Comparison of ENCODE assay signal across 9 cellular contexts in the genomic region with DNA sequence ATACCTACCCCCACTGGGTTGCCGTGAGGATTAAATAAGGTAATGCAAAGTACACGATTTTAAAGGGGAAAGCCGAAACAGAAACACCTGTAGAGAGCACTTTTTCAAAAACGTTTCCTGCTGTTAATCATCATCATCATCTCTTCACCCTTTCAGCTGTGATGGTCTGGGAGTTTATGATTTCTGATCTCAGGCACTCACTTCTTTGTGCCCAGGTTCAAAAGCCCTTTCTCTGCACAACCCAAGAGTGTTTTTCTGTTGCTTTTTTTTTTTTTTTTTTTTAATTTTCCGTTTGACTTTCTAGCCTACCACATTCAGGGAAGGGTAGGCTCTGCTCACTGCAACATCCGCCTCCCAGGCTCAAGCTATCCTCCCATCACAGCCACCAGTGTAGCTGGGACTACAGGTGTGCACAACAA. TPM values are rescaled to one million over a fixed set of nuclear protein-coding genes. Genes with fewer than 3 reads are reported as not detected.
DNase-seq lines count a peak whose midpoint lies in the region; ATAC-seq and TF ChIP-seq lines count a peak whose summit lies in the region.
"Had no signal": no experiment of that assay in that cellular context is flagged by ENCODE, and none has a peak within 500 bp of the region (broad histone marks: within the 10 kb centered on the region; RNA-seq: fewer than 3 reads in every experiment).

No MANE protein-coding gene starts in this region.

- H3K9me3 ChIP-seq in CD4-positive, alpha-beta T cell (ENCODE audit: control insufficient read depth, low read length), result no peaks in the 10 kb centered on the region

- in situ Hi-C loops in ACHN (cut with HindIII; ENCODE audit: low pct_ligation_motif_present, low pct_unique_long_range_greater_than_20kb, low sequenced_read_pairs), result no loop called here

- H3K9me3 Mint-ChIP-seq in CD4-positive, alpha-beta T cell, result no peaks in the 10 kb centered on the region
- no peaks in the 10 kb centered on the region for H3K9me3 Mint-ChIP-seq in activated T-cell treated with anti-CD3 and anti-CD28 coated beads, Interleukin-2, amount 50 U/mL, for 72 hours
- H3K9me3 Mint-ChIP-seq in naive B cell (no peaks in the 10 kb centered on the region), endothelial cell (ENCODE audit: unreplicated experiment) (no peaks in the 10 kb centered on the region)

- intact Hi-C loops in CD4-positive, alpha-beta T cell (cut with DNase I, micrococcal nuclease), result loop anchor here in 1 of 2 experiments (1.0 kb wide), 2 partner anchors 8 to 23 kb away; no protein-coding TSS in a partner anchor

- POLR2A ChIA-PET in CD4-positive, alpha-beta T cell (lab: Charles Lee), result interaction anchor here (0.7 to 8.5 kb wide), 9 partner anchors 8 to 1039 kb away, joined by 3 to 270 read pairs (median 12); partner anchors contain the start of genes CD52, HMGN2 and SH3BGRL3

- H3K4me3 Mint-ChIP-seq in CD4-positive, alpha-beta T cell, result peak overlapping the region; percentile 84
- H3K4me3 Mint-ChIP-seq in activated T-cell treated with anti-CD3 and anti-CD28 coated beads, Interleukin-2, amount 50 U/mL, for 72 hours, result peak overlapping the region; percentile 70 to 99
- peak overlapping the region; percentile 46 to 99 (median 98) for H3K4me3 Mint-ChIP-seq in naive B cell
- no peak overlapping the region for H3K4me3 Mint-ChIP-seq in endothelial cell (ENCODE audit: unreplicated experiment)

- no peaks in the 10 kb centered on the region for H3K27me3 Mint-ChIP-seq in CD4-positive, alpha-beta T cell
- no peaks in the 10 kb centered on the region for H3K27me3 Mint-ChIP-seq in activated T-cell treated with anti-CD3 and anti-CD28 coated beads, Interleukin-2, amount 50 U/mL, for 72 hours (ENCODE audit: low read depth)
- no peaks in the 10 kb centered on the region for H3K27me3 Mint-ChIP-seq in naive B cell
- peaks cover 2% of the 10 kb centered on the region for H3K27me3 Mint-ChIP-seq in endothelial cell (ENCODE audit: unreplicated experiment)

- H3K27me3 ChIP-seq in CD4-positive, alpha-beta T cell (ENCODE audit: control insufficient read depth, insufficient read depth, low read length), result no peaks in the 10 kb centered on the region

- peaks cover 41% of the 10 kb centered on the region for H3K4me1 Mint-ChIP-seq in CD4-positive, alpha-beta T cell (ENCODE audit: low read depth)
- peaks cover 47% of the 10 kb centered on the region for H3K4me1 Mint-ChIP-seq in activated T-cell treated with anti-CD3 and anti-CD28 coated beads, Interleukin-2, amount 50 U/mL, for 72 hours (ENCODE audit: low read depth)
- H3K4me1 Mint-ChIP-seq in naive B cell, result peaks cover 20 to 40% (median 29%) of the 10 kb centered on the region in 3 donors
- peaks cover 28% of the 10 kb centered on the region for H3K4me1 Mint-ChIP-seq in endothelial cell (ENCODE audit: unreplicated experiment)

- CTCF ChIA-PET in CD4-positive, alpha-beta T cell (lab: Charles Lee), result interaction anchor here (0.7 to 5.1 kb wide), 10 partner anchors 8 to 110 kb away, joined by 3 to 33 read pairs (median 8); partner anchors contain the start of genes CD52, CEP85 and SH3BGRL3

- DNase-seq in CD4-positive, alpha-beta T cell, result no peak
- peak in 1 of 2 donors; percentile 7 for DNase-seq in activated T-cell treated with anti-CD3 and anti-CD28 coated beads, Interleukin-2, amount 50 U/mL, for 72 hours
- DNase-seq in naive B cell (no peak), cerebellum (ENCODE audit: low spot score) (no peak), endothelial cell (ENCODE audit: low spot score) (no peak), ACHN (no peak), activated gamma-delta T cell treated with Interleukin-2 at 50 U/mL for 16 hours (no peak)
- DNase-seq: NCI-H1105 treated with DMSO at 0.1 percent for 48 hours had no signal

- peak; percentile 31 for ATAC-seq in CD4-positive, alpha-beta T cell (ENCODE audit: poor library complexity)
- ATAC-seq in HG03378 (IDR thresholded peaks at IDR 0.05; ENCODE audit: unreplicated experiment), result peak; percentile 4
- peak; percentile 2 to 3 for ATAC-seq in activated T-cell treated with anti-CD3 and anti-CD28 coated beads, Interleukin-2, amount 50 U/mL, for 72 hours (replicated peaks in 1 of 2)
- no peak for ATAC-seq in naive B cell (ENCODE audit: low read depth in 2 of 2)

- no peak for TF ChIP-seq CTCF in CD4-positive, alpha-beta T cell (IDR thresholded peaks at IDR 0.05)
- no peak for TF ChIP-seq CTCF in endothelial cell (IDR thresholded peaks at IDR 0.05; ENCODE audit: unreplicated experiment)

- H3K27ac ChIP-seq in CD4-positive, alpha-beta T cell (ENCODE audit: low read depth, low read length), result peak overlapping the region; percentile 42

- no peaks in the 10 kb centered on the region for H3K36me3 Mint-ChIP-seq in CD4-positive, alpha-beta T cell (ENCODE audit: low read depth)
- H3K36me3 Mint-ChIP-seq in activated T-cell treated with anti-CD3 and anti-CD28 coated beads, Interleukin-2, amount 50 U/mL, for 72 hours (ENCODE audit: insufficient read depth in 2 of 2), result no peaks in the 10 kb centered on the region
- H3K36me3 Mint-ChIP-seq in naive B cell (no peaks in the 10 kb centered on the region), endothelial cell (ENCODE audit: low read depth, unreplicated experiment) (no peaks in the 10 kb centered on the region)

- H3K27ac Mint-ChIP-seq in CD4-positive, alpha-beta T cell, result peak overlapping the region; percentile 87
- peak overlapping the region; percentile 91 for H3K27ac Mint-ChIP-seq in activated T-cell treated with anti-CD3 and anti-CD28 coated beads, Interleukin-2, amount 50 U/mL, for 72 hours
- H3K27ac Mint-ChIP-seq in naive B cell (peak overlapping the region in 4 of 6 donors; percentile 59 to 95 (median 80)), endothelial cell (ENCODE audit: unreplicated experiment) (no peak overlapping the region)

RNA-seq across cellular contexts. Expression of gene UBXN11, which starts 0.9 kb away (rescaled TPM):
- 10 to 100 TPM; 39.3 to 42.3 TPM for total RNA-seq in CD4-positive, alpha-beta T cell
- total RNA-seq in activated T-cell treated with anti-CD3 and anti-CD28 coated beads, Interleukin-2, amount 50 U/mL, for 72 hours, result 10 to 100 TPM; 19.1 to 19.3 TPM
- polyA plus RNA-seq in naive B cell (ENCODE audit: low read depth in 6 of 6), result 10 to 100 TPM in 2 of 6 donors, 1 to 10 TPM in 4; 4.3 to 15.7 (median 6.9) TPM
- total RNA-seq in cerebellum (10.2 TPM), endothelial cell (ENCODE audit: unreplicated experiment) (16.0 TPM)

RNA-seq across cellular contexts. Expression of gene CD52, which starts 10.4 kb away (rescaled TPM):
- total RNA-seq in CD4-positive, alpha-beta T cell, result 100 to 1,000 TPM; 582 to 608 TPM
- total RNA-seq in activated T-cell treated with anti-CD3 and anti-CD28 coated beads, Interleukin-2, amount 50 U/mL, for 72 hours, result 100 to 1,000 TPM; 213 to 245 TPM
- polyA plus RNA-seq in naive B cell (ENCODE audit: low read depth in 6 of 6), result over 10,000 TPM; 10,565 to 16,920 (median 13,137) TPM
- total RNA-seq in cerebellum, result not detected
- total RNA-seq in endothelial cell (ENCODE audit: unreplicated experiment), result 21.8 TPM

RNA-seq across cellular contexts. Expression of gene SH3BGRL3, which starts 27.5 kb away (rescaled TPM):
- 100 to 1,000 TPM; 178 to 193 TPM for total RNA-seq in CD4-positive, alpha-beta T cell
- total RNA-seq in activated T-cell treated with anti-CD3 and anti-CD28 coated beads, Interleukin-2, amount 50 U/mL, for 72 hours, result 100 to 1,000 TPM; 148 to 165 TPM
- 1,000 to 10,000 TPM in 2 of 6 donors, 100 to 1,000 TPM in 4; 624 to 1,205 (median 832) TPM for polyA plus RNA-seq in naive B cell (ENCODE audit: low read depth in 6 of 6)
- total RNA-seq in cerebellum, result 13.9 TPM
- total RNA-seq in endothelial cell (ENCODE audit: unreplicated experiment), result 226 TPM

RNA-seq across cellular contexts. Expression of gene CRYBG2, which starts 46.6 kb away (rescaled TPM):
- 1 to 10 TPM; 1.3 to 1.4 TPM for total RNA-seq in CD4-positive, alpha-beta T cell
- 1 to 10 TPM; 1.6 to 2.3 TPM for total RNA-seq in activated T-cell treated with anti-CD3 and anti-CD28 coated beads, Interleukin-2, amount 50 U/mL, for 72 hours
- polyA plus RNA-seq in naive B cell (ENCODE audit: low read depth in 6 of 6), result 1 to 10 TPM in 2 of 6 donors, under 1 TPM in 4; 0.06 to 1.8 (median 0.70) TPM
- total RNA-seq in cerebellum, result 1.7 TPM
- 1.4 TPM for total RNA-seq in endothelial cell (ENCODE audit: unreplicated experiment)

Comparison
In these comparisons a context has a peak if more than half of its experiments do, and no peak if none do; other contexts are left out.
1. ATAC-seq: peak in CD4-positive, alpha-beta T cell (single experiment), HG03378 (single experiment) and activated T-cell treated with anti-CD3 and anti-CD28 coated beads, Interleukin-2, amount 50 U/mL, for 72 hours (2 of 2); none in naive B cell (0 of 2).
2. RNA of gene CD52, which starts 10.4 kb away (total RNA-seq): 582 to 608 TPM in CD4-positive, alpha-beta T cell, 213 to 245 TPM in activated T-cell treated with anti-CD3 and anti-CD28 coated beads, Interleukin-2, amount 50 U/mL, for 72 hours and 21.8 TPM in endothelial cell (single experiment); not detected in cerebellum (single experiment); every median in the first group is over 10 times any median in the second.
3. RNA of gene SH3BGRL3, which starts 27.5 kb away (total RNA-seq): 226 TPM in endothelial cell (single experiment), 178 to 193 TPM in CD4-positive, alpha-beta T cell and 148 to 165 TPM in activated T-cell treated with anti-CD3 and anti-CD28 coated beads, Interleukin-2, amount 50 U/mL, for 72 hours; 13.9 TPM in cerebellum (single experiment); every median in the first group is over 10 times any median in the second.